In genomic region chr11:12783765-12784164, GRCh38 we compare ENCODE assay signal across 24 cellular contexts.
"Had no signal": no experiment of that assay in that cellular context is flagged by ENCODE, and none has a peak within 500 bp of the region (broad histone marks: within the 10 kb centered on the region; RNA-seq: fewer than 3 reads in every experiment).

No MANE protein-coding gene starts in this region.

- H3K4me2 ChIP-seq: KMS-11, SK-N-SH had no signal

- H3K4me1 Mint-ChIP-seq: activated naive CD8-positive, alpha-beta T cell treated with anti-CD3 and anti-CD28 coated beads, Interleukin-2, amount 10 ng/mL, durations not matched to agents 7 days and 5 days had no signal

- H3K36me3 Mint-ChIP-seq: activated naive CD8-positive, alpha-beta T cell treated with anti-CD3 and anti-CD28 coated beads, Interleukin-2, amount 10 ng/mL, durations not matched to agents 7 days and 5 days had no signal

- H3K27me3 ChIP-seq: adrenal gland, SJCRH30 had no signal

- H3K9me2 ChIP-seq: SK-N-SH had no signal

- H3K27ac ChIP-seq: adrenal gland, KMS-11, SJCRH30, WERI-Rb-1 had no signal

- H3K4me3 Mint-ChIP-seq: activated CD8-positive, alpha-beta T cell treated with anti-CD3 and anti-CD28 coated beads for 36 hours; activated naive CD8-positive, alpha-beta T cell treated with anti-CD3 and anti-CD28 coated beads, Interleukin-2, amount 10 ng/mL, durations not matched to agents 7 days and 5 days had no signal

- H3K9ac ChIP-seq: KMS-11, SK-N-SH had no signal

- H3K27ac Mint-ChIP-seq: activated CD8-positive, alpha-beta T cell treated with anti-CD3 and anti-CD28 coated beads for 36 hours; activated naive CD8-positive, alpha-beta T cell treated with anti-CD3 and anti-CD28 coated beads, Interleukin-2, amount 10 ng/mL, durations not matched to agents 7 days and 5 days had no signal

- DNase-seq: activated CD4-positive, alpha-beta T cell treated with anti-CD3 and anti-CD28 coated beads for 4 hours; activated CD8-positive, alpha-beta memory T cell treated with anti-CD3 and anti-CD28 coated beads, Interleukin-2, amount 50 U/mL, for 4 hours; activated CD8-positive, alpha-beta T cell treated with anti-CD3 and anti-CD28 coated beads for 36 hours; activated naive CD4-positive, alpha-beta T cell treated with anti-CD3 and anti-CD28 coated beads, Interleukin-2, amount 50 U/mL, for 16 hours; activated naive CD8-positive, alpha-beta T cell treated with anti-CD3 and anti-CD28 coated beads, Interleukin-2, amount 10 ng/mL, durations not matched to agents 7 days and 5 days; adrenal gland; anterior cingulate cortex; NCI-H1105; NCI-H146; NCI-H187 treated with DMSO at 0.1 percent for 48 hours; NCI-H2081 treated with DMSO at 0.1 percent for 48 hours; NCI-H2171; NCI-H226; NCI-H526 treated with DMSO at 0.1 percent for 48 hours; NCI-H82; OCI-M1; RPMI8226; SJCRH30; SK-N-SH; T-helper 1 cell; WERI-Rb-1 had no signal

- ATAC-seq: activated CD8-positive, alpha-beta T cell treated with anti-CD3 and anti-CD28 coated beads for 36 hours; Panc1; Right ventricle myocardium inferior had no signal

- H3K4me3 ChIP-seq: adrenal gland, SJCRH30 had no signal

- H3K9me3 Mint-ChIP-seq: activated CD8-positive, alpha-beta T cell treated with anti-CD3 and anti-CD28 coated beads for 36 hours; activated naive CD8-positive, alpha-beta T cell treated with anti-CD3 and anti-CD28 coated beads, Interleukin-2, amount 10 ng/mL, durations not matched to agents 7 days and 5 days had no signal

- H3K36me3 ChIP-seq: adrenal gland had no signal

- H3K9me3 ChIP-seq: adrenal gland, SK-N-SH had no signal
